9 cellular contexts compared by ENCODE assay signal in genomic region chr11:692824-693414, GRCh38. TPM values are rescaled to one million over a fixed set of nuclear protein-coding genes. Genes with fewer than 3 reads are reported as not detected.
A peak's percentile ranks its signal among the peaks of the same experiment; 100 is the strongest.
DNase-seq lines count a peak whose midpoint lies in the region; ATAC-seq and TF ChIP-seq lines count a peak whose summit lies in the region.
"Had no signal": no experiment of that assay in that cellular context is flagged by ENCODE, and none has a peak within 500 bp of the region (broad histone marks: within the 10 kb centered on the region; RNA-seq: fewer than 3 reads in every experiment).

No MANE protein-coding gene starts in this region.

- no peaks in the 10 kb centered on the region for H3K9me3 Mint-ChIP-seq in activated T-cell treated with anti-CD3 and anti-CD28 coated beads, Interleukin-2, amount 50 U/mL, for 24 hours

- peaks cover 42% of the 10 kb centered on the region for H3K36me3 Mint-ChIP-seq in activated T-cell treated with anti-CD3 and anti-CD28 coated beads, Interleukin-2, amount 50 U/mL, for 24 hours (ENCODE audit: low read depth)

- H3K4me3 Mint-ChIP-seq in activated T-cell treated with anti-CD3 and anti-CD28 coated beads, Interleukin-2, amount 50 U/mL, for 24 hours, result peak overlapping the region; percentile 88

- H3K4me1 ChIP-seq in heart left ventricle, result peaks cover 8 to 44% (median 28%) of the 10 kb centered on the region in 12 donors
- peaks cover 22% of the 10 kb centered on the region for H3K4me1 ChIP-seq in foreskin keratinocyte
- H3K4me1 ChIP-seq in transverse colon, result peaks cover 23 to 47% (median 39%) of the 10 kb centered on the region in 4 donors

- no peak for TF ChIP-seq CTCF in heart left ventricle (IDR thresholded peaks at IDR 0.05)
- peak; percentile 32 for TF ChIP-seq CTCF in foreskin keratinocyte (conservative IDR thresholded peaks at IDR 0.05)
- TF ChIP-seq CTCF in transverse colon (IDR thresholded peaks at IDR 0.05), result no peak
- TF ChIP-seq CTCF in GM10266 (IDR thresholded peaks at IDR 0.05; ENCODE audit: control insufficient read depth, insufficient read depth, low read depth, missing control alignments), result no peak

- peak overlapping the region in 5 of 12 donors; percentile 72 to 99 (median 92) for H3K4me3 ChIP-seq in heart left ventricle
- no peak overlapping the region for H3K4me3 ChIP-seq in transverse colon

- TF ChIP-seq EP300 in transverse colon (IDR thresholded peaks at IDR 0.05; ENCODE audit: low read depth), result no peak

- TF ChIP-seq POLR2A in heart left ventricle (IDR thresholded peaks at IDR 0.05) (no peak), transverse colon (IDR thresholded peaks at IDR 0.05) (no peak)

- H3K9me3 ChIP-seq in heart left ventricle (no peaks in the 10 kb centered on the region), transverse colon (no peaks in the 10 kb centered on the region)

- intact Hi-C loops in heart left ventricle (cut with DNase I), result loop anchor here in 1 of 10 donors (5.0 kb wide), 1 partner anchor 81 kb away; no protein-coding TSS in a partner anchor
- intact Hi-C loops in Right ventricle myocardium inferior (cut with DNase I), result loop anchor here (5.0 kb wide), 1 partner anchor 76 kb away; the partner anchor contains the start of gene IRF7
- intact Hi-C loops in transverse colon (cut with DNase I; ENCODE audit: low total_unique reads), result no loop called here

- peaks cover 0 to 26% (median 17%) of the 10 kb centered on the region in 9 donors for H3K36me3 ChIP-seq in heart left ventricle
- peaks cover 0 to 6% (median 0%) of the 10 kb centered on the region in 4 donors for H3K36me3 ChIP-seq in transverse colon

- peak overlapping the region in 11 of 12 donors; percentile 12 to 100 (median 54) for H3K27ac ChIP-seq in heart left ventricle
- peak overlapping the region; percentile 63 for H3K27ac ChIP-seq in foreskin keratinocyte
- peak overlapping the region in 3 of 4 donors; percentile 14 to 99 (median 98) for H3K27ac ChIP-seq in transverse colon

- no peaks in the 10 kb centered on the region for H3K27me3 Mint-ChIP-seq in activated T-cell treated with anti-CD3 and anti-CD28 coated beads, Interleukin-2, amount 50 U/mL, for 24 hours

- peak overlapping the region; percentile 92 for H3K27ac Mint-ChIP-seq in activated T-cell treated with anti-CD3 and anti-CD28 coated beads, Interleukin-2, amount 50 U/mL, for 24 hours

- in situ Hi-C loops in transverse colon (cut with MboI; ENCODE audit: low pct_ligation_motif_present in 1 of 4, low pct_unique_long_range_greater_than_20kb in 1 of 4, low sequenced_read_pairs in 3 of 4), result no loop called here

- WGBS in heart left ventricle, 4 donors, result 86 to 90% (median 88%) methylated on average over 15 to 23 of the region's 23 CpGs
- 87 to 88% methylated on average over 12 to 23 of the region's 23 CpGs for WGBS in transverse colon (ENCODE audit: low coverage in 1 of 2), 2 donors

- peak in 1 of 5 donors; percentile 60 for DNase-seq in heart left ventricle
- DNase-seq in Right ventricle myocardium inferior (ENCODE audit: missing footprints), result no peak
- no peak for DNase-seq in activated T-cell treated with anti-CD3 and anti-CD28 coated beads, Interleukin-2, amount 50 U/mL, for 24 hours
- peak; percentile 59 to 86 for DNase-seq in foreskin keratinocyte
- no peak for DNase-seq in transverse colon
- no peak for DNase-seq in GM10266 (ENCODE audit: extremely low spot score)
- DNase-seq in NCI-H524 (lab: John Stamatoyannopoulos, UW), result no peak

- peaks cover 50% of the 10 kb centered on the region for H3K4me1 Mint-ChIP-seq in activated T-cell treated with anti-CD3 and anti-CD28 coated beads, Interleukin-2, amount 50 U/mL, for 24 hours (ENCODE audit: low read depth)

- H3K27me3 ChIP-seq in heart left ventricle, result no peaks in the 10 kb centered on the region
- no peaks in the 10 kb centered on the region for H3K27me3 ChIP-seq in foreskin keratinocyte
- H3K27me3 ChIP-seq in transverse colon, result no peaks in the 10 kb centered on the region

- no peak for ATAC-seq in heart left ventricle
- ATAC-seq in Right ventricle myocardium inferior, result no peak
- ATAC-seq in foreskin keratinocyte, result peak; percentile 35
- ATAC-seq in GM21737 (IDR thresholded peaks at IDR 0.05; ENCODE audit: unreplicated experiment), result no peak

RNA-seq across cellular contexts. Expression of gene DEAF1, which starts 2.1 kb away (rescaled TPM):
- 10 to 100 TPM; 11.8 to 25.6 (median 15.1) TPM for total RNA-seq in heart left ventricle
- polyA plus RNA-seq in heart left ventricle, result 10 to 100 TPM; 14.3 to 17.8 TPM
- 20.6 TPM for total RNA-seq in Right ventricle myocardium inferior
- total RNA-seq in foreskin keratinocyte, result 16.0 and 16.8 TPM in 2 replicates
- 13.5 and 13.6 TPM in 2 replicates for polyA plus RNA-seq in foreskin keratinocyte
- 10 to 100 TPM; 24.4 to 84.5 (median 34.0) TPM for total RNA-seq in transverse colon

RNA-seq across cellular contexts. Expression of gene TMEM80, which starts 2.7 kb away (rescaled TPM):
- 10 to 100 TPM in 7 of 9 donors, 1 to 10 TPM in 2; 8.9 to 18.2 (median 15.0) TPM for total RNA-seq in heart left ventricle
- 10 to 100 TPM in 1 of 2 donors, 1 to 10 TPM in 1; 8.0 to 14.9 TPM for polyA plus RNA-seq in heart left ventricle
- 9.9 TPM for total RNA-seq in Right ventricle myocardium inferior
- total RNA-seq in foreskin keratinocyte, result 12.1 and 19.7 TPM in 2 replicates
- polyA plus RNA-seq in foreskin keratinocyte, result 14.3 and 19.3 TPM in 2 replicates
- 100 to 1,000 TPM in 1 of 4 donors, 10 to 100 TPM in 3; 19.3 to 121 (median 41.8) TPM for total RNA-seq in transverse colon

RNA-seq across cellular contexts. Expression of gene EPS8L2, which starts 13.1 kb away (rescaled TPM):
- 10 to 100 TPM in 1 of 9 donors, 1 to 10 TPM in 7, under 1 TPM in 1; 0.72 to 15.5 (median 1.5) TPM for total RNA-seq in heart left ventricle
- 1 to 10 TPM; 1.5 to 2.6 TPM for polyA plus RNA-seq in heart left ventricle
- 7.7 TPM for total RNA-seq in Right ventricle myocardium inferior
- 48.4 and 61.9 TPM in 2 replicates for total RNA-seq in foreskin keratinocyte
- polyA plus RNA-seq in foreskin keratinocyte, result 60.8 and 67.0 TPM in 2 replicates
- 1,000 to 10,000 TPM in 1 of 4 donors, 100 to 1,000 TPM in 3; 257 to 1,130 (median 322) TPM for total RNA-seq in transverse colon

RNA-seq across cellular contexts. Expression of gene TALDO1, which starts 54.3 kb away (rescaled TPM):
- total RNA-seq in heart left ventricle (100 to 1,000 TPM in 5 of 9 donors, 10 to 100 TPM in 4; 80.5 to 145 (median 105) TPM), Right ventricle myocardium inferior (102 TPM), foreskin keratinocyte (172 and 177 TPM in 2 replicates), transverse colon (100 to 1,000 TPM; 124 to 164 (median 141) TPM)
- polyA plus RNA-seq in heart left ventricle (100 to 1,000 TPM in 1 of 2 donors, 10 to 100 TPM in 1; 66.9 to 123 TPM), foreskin keratinocyte (227 TPM in 2 replicates)

RNA-seq across cellular contexts. Expression of gene DRD4, which starts 55.9 kb away (rescaled TPM):
- total RNA-seq in heart left ventricle (1 to 10 TPM in 1 of 9 donors, under 1 TPM in 5, not detected in 3; 0.20 to 1.0 (median 0.48) TPM), Right ventricle myocardium inferior (0.16 TPM), foreskin keratinocyte (not detected in 2 replicates), transverse colon (not detected)
- polyA plus RNA-seq in heart left ventricle (under 1 TPM in 1 of 2 donors, not detected in 1; 0.07 TPM), foreskin keratinocyte (0.10 TPM in 1 of 2 replicates, not detected in the other)
- total RNA-seq: Daoy had no signal

Comparison
In these comparisons a context has a peak if more than half of its experiments do, and no peak if none do; other contexts are left out.
1. DNase-seq: peak in foreskin keratinocyte (2 of 2); none in Right ventricle myocardium inferior (single experiment), activated T-cell treated with anti-CD3 and anti-CD28 coated beads, Interleukin-2, amount 50 U/mL, for 24 hours (single experiment), transverse colon (single experiment), GM10266 (single experiment) and NCI-H524 (0 of 2).
2. Peak in every context shown above with its lines, with median percentiles within 50 percentile points of each other: H3K27ac ChIP-seq.